In the genomic region with DNA sequence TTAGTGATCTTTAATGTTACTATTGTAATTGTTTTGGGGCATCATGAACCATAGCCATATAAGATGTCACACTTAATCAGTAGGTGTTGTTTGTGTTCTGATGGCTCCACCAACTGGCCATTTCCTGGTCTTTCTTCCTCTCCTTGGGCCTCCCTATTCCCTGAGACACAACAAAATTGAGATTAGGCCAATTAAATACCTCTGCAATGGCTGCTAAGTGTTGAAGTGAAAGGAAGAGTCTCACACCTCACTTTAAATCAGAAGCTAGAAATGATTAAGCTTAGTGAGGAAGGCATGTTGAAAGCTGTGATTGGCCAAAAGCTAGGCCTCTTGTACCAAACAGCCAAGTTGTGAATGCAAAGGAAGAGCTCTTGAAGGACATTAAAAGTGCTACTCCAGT, we compare ENCODE assay signal across 8 cellular contexts. TPM values are rescaled to one million over a fixed set of nuclear protein-coding genes. Genes with fewer than 3 reads are reported as not detected.
DNase-seq lines count a peak whose midpoint lies in the region; ATAC-seq and TF ChIP-seq lines count a peak whose summit lies in the region.

No MANE protein-coding gene starts in this region.

- intact Hi-C loops in Right ventricle myocardium superior (cut with DNase I) = no loop called here
- intact Hi-C loops in cardiac septum (cut with DNase I) = no loop called here
- intact Hi-C loops in uterus (cut with DNase I; ENCODE audit: low total_unique reads) = no loop called here

- TF ChIP-seq POLR2A in uterus (IDR thresholded peaks at IDR 0.05) = no peak

- DNase-seq in Right ventricle myocardium superior (no peak), cardiac septum (ENCODE audit: low spot score) (no peak), RKO (ENCODE audit: low spot score) (peak; percentile 40), fibroblast of the aortic adventitia (ENCODE audit: low read depth) (peak; percentile 58), uterus (no peak), NCI-H345 treated with DMSO at 0.1 percent for 48 hours (lab: John Stamatoyannopoulos, UW; ENCODE audit: unreplicated experiment) (no peak), inferior parietal cortex (ENCODE audit: extremely low spot score) (no peak)
- DNase-seq in stimulated activated naive B cell treated with anti-CD40 and anti-IgM and Interleukin-4, amounts not matched to agents 10 μg/mL and 1 μg/mL and 100 μg/mL, for 72 hours = no peak

- H3K4me3 Mint-ChIP-seq in stimulated activated naive B cell treated with anti-CD40 and anti-IgM and Interleukin-4, amounts not matched to agents 10 μg/mL and 1 μg/mL and 100 μg/mL, for 72 hours = no peak overlapping the region

- peaks cover 0 to 6% of the 10 kb centered on the region in 2 donors for H3K9me3 ChIP-seq in uterus

- H3K36me3 ChIP-seq in uterus = no peaks in the 10 kb centered on the region

- H3K36me3 Mint-ChIP-seq in stimulated activated naive B cell treated with anti-CD40 and anti-IgM and Interleukin-4, amounts not matched to agents 10 μg/mL and 1 μg/mL and 100 μg/mL, for 72 hours = peaks cover 0 to 7% of the 10 kb centered on the region in 2 donors

- H3K4me3 ChIP-seq in fibroblast of the aortic adventitia (ENCODE audit: low read depth, low read length) (no peak overlapping the region), uterus (no peak overlapping the region)

- no peaks in the 10 kb centered on the region for H3K27me3 ChIP-seq in uterus

- no peak overlapping the region for H3K27ac ChIP-seq in uterus

- TF ChIP-seq CTCF in fibroblast of the aortic adventitia (IDR thresholded peaks at IDR 0.05; ENCODE audit: insufficient read depth, low read length) (peak; percentile 46), uterus (IDR thresholded peaks at IDR 0.05) (peak in 1 of 4 experiments; percentile 3)

- no peaks in the 10 kb centered on the region for H3K27me3 Mint-ChIP-seq in stimulated activated naive B cell treated with anti-CD40 and anti-IgM and Interleukin-4, amounts not matched to agents 10 μg/mL and 1 μg/mL and 100 μg/mL, for 72 hours

- peak; percentile 51 for ATAC-seq in Right ventricle myocardium superior (ENCODE audit: poor library complexity)
- peak; percentile 36 to 42 for ATAC-seq in stimulated activated naive B cell treated with anti-CD40 and anti-IgM and Interleukin-4, amounts not matched to agents 10 μg/mL and 1 μg/mL and 100 μg/mL, for 72 hours (replicated peaks)

- H3K4me1 Mint-ChIP-seq in stimulated activated naive B cell treated with anti-CD40 and anti-IgM and Interleukin-4, amounts not matched to agents 10 μg/mL and 1 μg/mL and 100 μg/mL, for 72 hours = peaks cover 10 to 24% of the 10 kb centered on the region in 2 donors

- no peaks in the 10 kb centered on the region for H3K9me3 Mint-ChIP-seq in stimulated activated naive B cell treated with anti-CD40 and anti-IgM and Interleukin-4, amounts not matched to agents 10 μg/mL and 1 μg/mL and 100 μg/mL, for 72 hours

- no peak overlapping the region for H3K27ac Mint-ChIP-seq in stimulated activated naive B cell treated with anti-CD40 and anti-IgM and Interleukin-4, amounts not matched to agents 10 μg/mL and 1 μg/mL and 100 μg/mL, for 72 hours

- H3K4me1 ChIP-seq in uterus = no peaks in the 10 kb centered on the region

RNA-seq across cellular contexts. Expression of a gene that starts 30.7 kb away (rescaled TPM):
- 77.9 TPM for total RNA-seq in Right ventricle myocardium superior
- 68.1 TPM for total RNA-seq in cardiac septum
- 23.7 and 31.6 TPM in 2 replicates for total RNA-seq in fibroblast of the aortic adventitia (ENCODE audit: low replicate concordance)
- 10 to 100 TPM; 14.9 to 44.4 (median 34.6) TPM for total RNA-seq in uterus

Comparison
In these comparisons a context has a peak if more than half of its experiments do, and no peak if none do; other contexts are left out.
1. DNase-seq: peak in RKO (single experiment) and fibroblast of the aortic adventitia (single experiment); none in Right ventricle myocardium superior (single experiment), cardiac septum (single experiment), stimulated activated naive B cell treated with anti-CD40 and anti-IgM and Interleukin-4, amounts not matched to agents 10 μg/mL and 1 μg/mL and 100 μg/mL, for 72 hours (single experiment), uterus (0 of 2), NCI-H345 treated with DMSO at 0.1 percent for 48 hours (single experiment) and inferior parietal cortex (single experiment).